16 cellular contexts compared by ENCODE assay signal in genomic region chr12:131856366-131857097, GRCh38.
"Had no signal": no experiment of that assay in that cellular context is flagged by ENCODE, and none has a peak within 500 bp of the region (broad histone marks: within the 10 kb centered on the region; RNA-seq: fewer than 3 reads in every experiment).

No MANE protein-coding gene starts in this region.

- H3K27me3 ChIP-seq: body of pancreas, ovary, thyroid gland had no signal

- H3K4me3 Mint-ChIP-seq: activated B cell treated with CpG ODN at 0.5 μM for 24 hours; activated CD4-positive, alpha-beta T cell treated with anti-CD3 and anti-CD28 coated beads, Interleukin-2, amount 10 ng/mL, durations not matched to agents 24 days and 14 days; activated naive CD4-positive, alpha-beta T cell treated with anti-CD3 and anti-CD28 coated beads, Interleukin-2, amount 50 U/mL, for 24 hours; endodermal cell; natural killer cell; T-helper 17 cell had no signal

- H3K36me3 ChIP-seq: ovary, thyroid gland had no signal

- H3K4me3 ChIP-seq: body of pancreas, mucosa of descending colon, ovary, thyroid gland had no signal

- H3K27me3 Mint-ChIP-seq: activated CD4-positive, alpha-beta T cell treated with anti-CD3 and anti-CD28 coated beads, Interleukin-2, amount 10 ng/mL, durations not matched to agents 24 days and 14 days; activated naive CD4-positive, alpha-beta T cell treated with anti-CD3 and anti-CD28 coated beads, Interleukin-2, amount 50 U/mL, for 24 hours had no signal

- H3K36me3 Mint-ChIP-seq: activated naive CD4-positive, alpha-beta T cell treated with anti-CD3 and anti-CD28 coated beads, Interleukin-2, amount 50 U/mL, for 24 hours; natural killer cell had no signal

- H3K9me3 Mint-ChIP-seq: activated B cell treated with CpG ODN at 0.5 μM for 24 hours; activated CD4-positive, alpha-beta T cell treated with anti-CD3 and anti-CD28 coated beads, Interleukin-2, amount 10 ng/mL, durations not matched to agents 24 days and 14 days; activated naive CD4-positive, alpha-beta T cell treated with anti-CD3 and anti-CD28 coated beads, Interleukin-2, amount 50 U/mL, for 24 hours; endodermal cell; natural killer cell had no signal

- H3K27ac ChIP-seq: body of pancreas, ovary, thyroid gland had no signal

- ATAC-seq: body of pancreas, left colon, mucosa of descending colon, natural killer cell, T-helper 17 cell had no signal

- H3K27ac Mint-ChIP-seq: activated B cell treated with CpG ODN at 0.5 μM for 24 hours; activated CD4-positive, alpha-beta T cell treated with anti-CD3 and anti-CD28 coated beads, Interleukin-2, amount 10 ng/mL, durations not matched to agents 24 days and 14 days; activated naive CD4-positive, alpha-beta T cell treated with anti-CD3 and anti-CD28 coated beads, Interleukin-2, amount 50 U/mL, for 24 hours; endodermal cell; natural killer cell had no signal

- DNase-seq: activated B cell treated with CpG ODN at 0.5 μM for 24 hours; activated CD4-positive, alpha-beta T cell treated with anti-CD3 and anti-CD28 coated beads, Interleukin-2, amount 10 ng/mL, durations not matched to agents 24 days and 14 days; activated T-cell treated with anti-CD3 and anti-CD28 coated beads for 4 hours; amniotic stem cell; body of pancreas; dermis blood vessel endothelial cell; left colon; mammary epithelial cell; mucosa of descending colon; natural killer cell; stimulated activated CD4-positive, alpha-beta T cell treated with anti-CD3 and anti-CD28 coated beads, Interleukin-4, amount 100 ng/mL, for 4 hours; T-helper 17 cell; thyroid gland had no signal
